Comparison of ENCODE assay signal across 12 cellular contexts in the genomic region with DNA sequence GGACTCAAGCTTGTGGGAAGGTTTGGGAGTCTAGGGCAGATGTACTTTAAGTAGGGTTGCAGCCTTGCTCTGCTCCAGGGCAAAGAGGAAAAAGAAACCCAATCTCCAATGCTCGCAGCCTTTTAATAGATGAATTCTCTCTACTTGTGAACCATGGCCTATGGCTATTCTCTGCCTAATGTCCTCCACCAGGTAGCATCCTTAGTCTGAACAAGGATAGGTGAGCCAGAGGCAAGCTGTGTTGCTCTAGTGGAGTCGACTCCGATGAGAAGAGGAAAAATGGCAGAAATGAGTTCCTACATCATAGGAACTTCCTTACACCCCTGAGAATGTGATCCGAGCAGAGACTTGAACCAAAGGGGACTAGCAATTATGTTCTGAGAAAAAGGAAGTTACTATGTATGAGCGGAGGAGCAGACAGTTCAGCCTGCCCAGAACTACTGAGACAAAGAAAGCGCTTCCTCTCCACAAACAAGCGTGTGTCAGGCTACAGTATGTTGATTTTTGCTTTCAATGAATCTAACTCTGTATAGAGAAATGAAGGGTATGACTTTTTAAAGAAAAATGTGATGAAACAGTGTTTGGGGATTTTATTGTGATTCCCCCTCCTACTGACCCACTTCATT.
DNase-seq lines count a peak whose midpoint lies in the region; ATAC-seq and TF ChIP-seq lines count a peak whose summit lies in the region.
"Had no signal": no experiment of that assay in that cellular context is flagged by ENCODE, and none has a peak within 500 bp of the region (broad histone marks: within the 10 kb centered on the region; RNA-seq: fewer than 3 reads in every experiment).

No MANE protein-coding gene starts in this region.

- no peak overlapping the region for H4K12ac ChIP-seq in trophoblast cell (ENCODE audit: low read depth, low read length)

- H2AK5ac ChIP-seq in trophoblast cell (ENCODE audit: low read length): no peak overlapping the region

- no peak overlapping the region for H3K4me2 ChIP-seq in trophoblast cell (ENCODE audit: low read length)

- no peak overlapping the region for H3K4ac ChIP-seq in trophoblast cell (ENCODE audit: low read depth, low read length)

- no peak overlapping the region for H4K91ac ChIP-seq in trophoblast cell (ENCODE audit: low read depth, low read length)

- ATAC-seq in GM21529 (IDR thresholded peaks at IDR 0.05; ENCODE audit: unreplicated experiment): peak; percentile 75
- ATAC-seq in HG03521 (IDR thresholded peaks at IDR 0.05; ENCODE audit: unreplicated experiment): peak; percentile 41
- no peak for ATAC-seq in HG03039 (IDR thresholded peaks at IDR 0.05; ENCODE audit: unreplicated experiment)
- ATAC-seq: foreskin keratinocyte had no signal

- H2BK12ac ChIP-seq in trophoblast cell (ENCODE audit: low read length): no peak overlapping the region

- H4K8ac ChIP-seq in trophoblast cell (ENCODE audit: low read depth, low read length): no peak overlapping the region

- H3K14ac ChIP-seq in trophoblast cell (ENCODE audit: low read length): no peak overlapping the region

- H3K4me3 ChIP-seq in fibroblast of mammary gland (ENCODE audit: control insufficient read depth, low read depth, low read length) (no peak overlapping the region), brain microvascular endothelial cell (ENCODE audit: low read depth, low read length) (no peak overlapping the region), trophoblast cell (ENCODE audit: low read depth, low read length) (no peak overlapping the region)

- H3K9me3 ChIP-seq in trophoblast cell (ENCODE audit: insufficient read depth, low read depth, low read length): no peaks in the 10 kb centered on the region

- H3K9ac ChIP-seq in trophoblast cell (ENCODE audit: low read length): no peak overlapping the region

- no peaks in the 10 kb centered on the region for H3K4me1 ChIP-seq in trophoblast cell (ENCODE audit: control insufficient read depth in 1 of 2, insufficient read depth in 2 of 2, low read length in 2 of 2)
- H3K4me1 ChIP-seq: foreskin keratinocyte had no signal

- intact Hi-C loops in cardiac septum (cut with DNase I): no loop called here

- no peaks in the 10 kb centered on the region for H3K79me1 ChIP-seq in trophoblast cell (ENCODE audit: low read length)

- TF ChIP-seq CTCF in GM13976 (IDR thresholded peaks at IDR 0.05; ENCODE audit: borderline replicate concordance, control extremely low read depth, extremely low read depth, insufficient read depth, missing control alignments) (no peak), fibroblast of mammary gland (conservative IDR thresholded peaks at IDR 0.05; ENCODE audit: control insufficient read depth, insufficient read depth, low read depth, low read length) (no peak), brain microvascular endothelial cell (IDR thresholded peaks at IDR 0.05; ENCODE audit: low read depth, low read length, missing control alignments) (no peak)

- no CpG with 5 or more reads among the region's 7 CpGs for WGBS in trophoblast cell (ENCODE audit: extremely low coverage, insufficient coverage, insufficient read length)

- H3K27me3 ChIP-seq in brain microvascular endothelial cell (replicated peaks) (no peaks in the 10 kb centered on the region), trophoblast cell (ENCODE audit: insufficient read depth, low read length) (no peaks in the 10 kb centered on the region)
- H3K27me3 ChIP-seq: foreskin keratinocyte had no signal

- no peak overlapping the region for H2BK120ac ChIP-seq in trophoblast cell (ENCODE audit: insufficient read depth, low read length, poor library complexity)

- H2BK5ac ChIP-seq in trophoblast cell (ENCODE audit: low read depth, low read length, poor library complexity): no peak overlapping the region

- in situ Hi-C loops in GM13976 (cut with MboI; ENCODE audit: low sequenced_read_pairs, unreplicated experiment): no loop called here
- in situ Hi-C loops in brain microvascular endothelial cell (cut with HindIII; ENCODE audit: low pct_ligation_motif_present, low sequenced_read_pairs): no loop called here

- H3K18ac ChIP-seq in trophoblast cell (ENCODE audit: low read length): no peak overlapping the region

- no peaks in the 10 kb centered on the region for H3K36me3 ChIP-seq in brain microvascular endothelial cell (replicated peaks)
- H3K36me3 ChIP-seq in trophoblast cell (ENCODE audit: control insufficient read depth in 1 of 2, insufficient read depth in 2 of 2, low read length in 2 of 2): no peaks in the 10 kb centered on the region

- no peaks in the 10 kb centered on the region for H3K79me2 ChIP-seq in trophoblast cell (ENCODE audit: control insufficient read depth, insufficient read depth, low read length, poor library complexity)

- H3K23ac ChIP-seq in trophoblast cell (ENCODE audit: low read length): no peak overlapping the region

- H3K27ac ChIP-seq in brain microvascular endothelial cell (no peak overlapping the region), trophoblast cell (ENCODE audit: low read depth, low read length) (no peak overlapping the region)
- H3K27ac ChIP-seq: foreskin keratinocyte had no signal

- DNase-seq in GM13976 (ENCODE audit: low spot score): peak; percentile 32
- DNase-seq in fibroblast of mammary gland (ENCODE audit: low read depth): peak; percentile 8
- DNase-seq in cardiac septum (ENCODE audit: low spot score): no peak
- DNase-seq in brain microvascular endothelial cell: no peak
- no peak for DNase-seq in trophoblast cell
- DNase-seq: foreskin keratinocyte; posterior cingulate gyrus; stimulated activated naive CD4-positive, alpha-beta T cell treated with Interleukin-2 at 50 U/mL for 16 hours; SW 1271 had no signal

- no peak overlapping the region for H2AFZ ChIP-seq in trophoblast cell (ENCODE audit: insufficient read depth, low read length, poor library complexity)

Comparison
In these comparisons a context has a peak if more than half of its experiments do, and no peak if none do; other contexts are left out.
1. DNase-seq: peak in GM13976 (single experiment) and fibroblast of mammary gland (single experiment); none in cardiac septum (single experiment), brain microvascular endothelial cell (single experiment) and trophoblast cell (0 of 2).